ENCODE assay signal across 8 cellular contexts in the genomic region with DNA sequence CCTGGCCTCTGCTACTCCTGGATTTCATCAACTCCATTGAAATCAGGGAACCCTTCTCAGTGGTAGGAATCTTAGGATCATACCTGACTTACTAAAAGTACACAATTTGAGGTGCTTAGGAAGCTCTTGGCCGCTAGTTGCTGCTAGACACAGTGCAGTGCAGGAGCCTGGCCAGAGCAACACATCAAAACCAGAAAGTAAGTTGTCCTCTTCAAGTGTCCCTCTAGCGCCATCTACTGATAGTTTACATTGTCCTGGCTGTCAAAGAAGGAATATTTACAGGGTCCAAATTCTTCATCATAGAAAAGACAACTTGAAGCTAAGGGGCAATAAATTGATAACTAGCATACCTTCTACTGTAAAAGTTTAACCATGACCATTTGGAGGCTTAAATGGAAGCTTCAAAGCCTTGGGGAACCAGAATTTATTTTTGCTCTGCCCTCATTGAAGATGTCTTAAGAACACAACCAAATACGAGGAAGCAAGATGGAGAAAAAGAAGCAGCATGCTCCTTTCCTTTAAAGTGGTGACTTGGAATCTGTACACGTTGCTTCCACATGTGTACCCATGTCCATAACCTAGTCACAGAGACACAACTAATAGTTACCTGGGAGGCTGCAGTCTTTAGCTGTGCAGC.
DNase-seq lines count a peak whose midpoint lies in the region; ATAC-seq and TF ChIP-seq lines count a peak whose summit lies in the region.

No MANE protein-coding gene starts in this region.

- H3K27me3 ChIP-seq in neural progenitor cell: no peaks in the 10 kb centered on the region

- H3K9me3 ChIP-seq in neural progenitor cell (ENCODE audit: low read depth): no peaks in the 10 kb centered on the region

- H3K27ac Mint-ChIP-seq in neural progenitor cell: peak overlapping the region; percentile 6

- TF ChIP-seq CTCF in fibroblast of mammary gland (conservative IDR thresholded peaks at IDR 0.05; ENCODE audit: control insufficient read depth, insufficient read depth, low read depth, low read length) (peak; percentile 66), neural progenitor cell (IDR thresholded peaks at IDR 0.05) (peak; percentile 96)

- H3K79me2 ChIP-seq in neural progenitor cell (ENCODE audit: low read depth): no peaks in the 10 kb centered on the region

- H3F3A ChIP-seq in neural progenitor cell (ENCODE audit: low read depth): no peaks in the 10 kb centered on the region

- peak; percentile 96 for ATAC-seq in GM18520 (IDR thresholded peaks at IDR 0.05; ENCODE audit: unreplicated experiment)
- peak; percentile 98 for ATAC-seq in HG02938 (IDR thresholded peaks at IDR 0.05; ENCODE audit: unreplicated experiment)

- DNase-seq in AG20443 (ENCODE audit: low spot score) (peak; percentile 35), NCI-H128 (lab: John Stamatoyannopoulos, UW; ENCODE audit: unreplicated experiment) (peak; percentile 64), SK-MEL-5 (ENCODE audit: low read depth, low spot score) (peak; percentile 94), fibroblast of mammary gland (ENCODE audit: low read depth) (peak; percentile 63), neural progenitor cell (ENCODE audit: low spot score) (peak; percentile 94)
- DNase-seq in activated CD8-positive, alpha-beta memory T cell treated with anti-CD3 and anti-CD28 coated beads for 24 hours: no peak

- H3K27me3 Mint-ChIP-seq in neural progenitor cell (ENCODE audit: insufficient read depth, low read depth): no peaks in the 10 kb centered on the region

- no peaks in the 10 kb centered on the region for H4K20me1 ChIP-seq in neural progenitor cell (ENCODE audit: low read depth)

- H3K27ac ChIP-seq in neural progenitor cell: no peak overlapping the region

- in situ Hi-C loops in SK-MEL-5 (cut with HindIII; ENCODE audit: low pct_unique_long_range_greater_than_20kb, low sequenced_read_pairs): no loop called here

- H3K4me3 Mint-ChIP-seq in neural progenitor cell: no peak overlapping the region

- H3K36me3 ChIP-seq in neural progenitor cell: no peaks in the 10 kb centered on the region

- no peaks in the 10 kb centered on the region for H3K4me1 ChIP-seq in neural progenitor cell

- H3K4me2 ChIP-seq in neural progenitor cell: no peak overlapping the region

- H3K4me3 ChIP-seq in fibroblast of mammary gland (ENCODE audit: control insufficient read depth, low read depth, low read length) (no peak overlapping the region), neural progenitor cell (no peak overlapping the region)

- H3K9ac ChIP-seq in neural progenitor cell: no peak overlapping the region

- no peaks in the 10 kb centered on the region for H3K9me3 Mint-ChIP-seq in neural progenitor cell

- H3K36me3 Mint-ChIP-seq in neural progenitor cell: no peaks in the 10 kb centered on the region

- H3K4me1 Mint-ChIP-seq in neural progenitor cell: peaks cover 3% of the 10 kb centered on the region

- H2AFZ ChIP-seq in neural progenitor cell (replicated peaks): peak overlapping the region; percentile 68
